8 cellular contexts compared by ENCODE assay signal in the genomic region with DNA sequence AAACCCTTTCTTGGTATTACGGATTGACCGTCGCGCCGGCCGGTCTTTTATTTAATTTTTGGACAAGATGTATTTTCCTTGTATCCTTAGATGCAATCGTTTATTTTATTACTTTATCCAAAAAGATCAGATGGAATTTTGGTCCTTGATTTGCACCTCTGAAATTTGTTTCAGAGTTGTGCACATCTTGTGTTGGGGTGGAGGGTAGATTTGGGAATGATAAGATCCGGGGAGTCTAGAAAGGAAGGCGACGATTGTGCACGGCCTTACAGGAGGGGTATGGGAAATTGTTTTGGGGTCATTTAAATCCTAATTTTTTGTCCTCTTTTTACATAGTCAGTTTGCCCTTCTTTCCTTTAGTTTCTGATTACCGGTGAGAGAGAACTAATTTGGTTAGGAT. TPM values are rescaled to one million over a fixed set of nuclear protein-coding genes. Genes with fewer than 3 reads are reported as not detected.
DNase-seq lines count a peak whose midpoint lies in the region; ATAC-seq and TF ChIP-seq lines count a peak whose summit lies in the region.

No MANE protein-coding gene starts in this region.

- H3K4me3 ChIP-seq in GM12864 (ENCODE audit: low read depth, low read length) = peak overlapping the region; percentile 80
- H3K4me3 ChIP-seq in SJSA1 = peak overlapping the region; percentile 99
- H3K4me3 ChIP-seq in fibroblast of mammary gland (ENCODE audit: control insufficient read depth, low read depth, low read length) = peak overlapping the region; percentile 94
- H3K4me3 ChIP-seq in rectal smooth muscle tissue (ENCODE audit: low read length) = peak overlapping the region; percentile 66

- no peak for ATAC-seq in HG03521 (IDR thresholded peaks at IDR 0.05; ENCODE audit: unreplicated experiment)
- no peak for ATAC-seq in HG03039 (IDR thresholded peaks at IDR 0.05; ENCODE audit: unreplicated experiment)

- H3K36me3 ChIP-seq in SJSA1 (peaks cover 35% of the 10 kb centered on the region), rectal smooth muscle tissue (ENCODE audit: control insufficient read depth, insufficient read depth, low read length) (no peaks in the 10 kb centered on the region)

- peaks cover 3% of the 10 kb centered on the region for H3K9me3 ChIP-seq in SJSA1 (replicated peaks)

- H3K27ac ChIP-seq in SJSA1 (0 out of 2 replicates have a peak overlapping the region, but pooled peaks have one; percentile 17), rectal smooth muscle tissue (ENCODE audit: low read depth, low read length) (no peak overlapping the region)

- peak overlapping the region; percentile 56 for H3K9ac ChIP-seq in rectal smooth muscle tissue (ENCODE audit: low read length)

- DNase-seq in GM12864 (ENCODE audit: low read depth) (no peak), SJSA1 (ENCODE audit: low read depth in 1 of 2, low spot score in 2 of 2) (no peak), fibroblast of mammary gland (ENCODE audit: low read depth) (no peak), NCI-H1092 treated with DMSO at 0.1 percent for 48 hours (lab: John Stamatoyannopoulos, UW) (no peak), AG20443 (ENCODE audit: low spot score) (no peak)

- no peaks in the 10 kb centered on the region for H3K27me3 ChIP-seq in SJSA1 (replicated peaks)
- no peaks in the 10 kb centered on the region for H3K27me3 ChIP-seq in rectal smooth muscle tissue (ENCODE audit: control insufficient read depth, insufficient read depth, low read length)

- H3K4me1 ChIP-seq in SJSA1 (replicated peaks) (peaks cover 25% of the 10 kb centered on the region), rectal smooth muscle tissue (ENCODE audit: control insufficient read depth, insufficient read depth, low read length) (peaks cover 7% of the 10 kb centered on the region)

- no peak for TF ChIP-seq CTCF in GM12864 (IDR thresholded peaks at IDR 0.05; ENCODE audit: low read depth, low read length, missing control alignments)
- no peak for TF ChIP-seq CTCF in fibroblast of mammary gland (conservative IDR thresholded peaks at IDR 0.05; ENCODE audit: control insufficient read depth, insufficient read depth, low read depth, low read length)

RNA-seq across cellular contexts. Expression of a gene that starts 1.4 kb away (rescaled TPM):
- 30.4 and 41.2 TPM in 2 replicates for total RNA-seq in SJSA1 (2014; rRNA removed; shearing (Covaris generic))
